In genomic region chr14:50768220-50768619, GRCh38 we compare ENCODE assay signal across 27 cellular contexts.
DNase-seq lines count a peak whose midpoint lies in the region; ATAC-seq, FAIRE-seq and TF ChIP-seq lines count a peak whose summit lies in the region.
"Had no signal": no experiment of that assay in that cellular context is flagged by ENCODE, and none has a peak within 500 bp of the region (broad histone marks: within the 10 kb centered on the region; RNA-seq: fewer than 3 reads in every experiment).

No MANE protein-coding gene starts in this region.

- H3K27me3 Mint-ChIP-seq in activated naive CD4-positive, alpha-beta T cell treated with anti-CD3 and anti-CD28 coated beads, Interleukin-2, amount 10 ng/mL, durations not matched to agents 7 days and 5 days = no peaks in the 10 kb centered on the region
- H3K27me3 Mint-ChIP-seq: stimulated activated naive CD8-positive, alpha-beta T cell treated with anti-CD3 and anti-CD28 coated beads, Interleukin-15, amount 100 ng/mL, for 72 hours had no signal

- TF ChIP-seq POLR2A in K562 (conservative IDR thresholded peaks at IDR 0.05) = no peak

- no peaks in the 10 kb centered on the region for H3K79me2 ChIP-seq in K562 (ENCODE audit: control insufficient read depth, insufficient read depth, low read length)
- H3K79me2 ChIP-seq: hepatocyte, parathyroid adenoma had no signal

- in situ Hi-C loops in K562 (cut with MboI) = no loop called here

- no peak overlapping the region for H3K4me2 ChIP-seq in K562 (ENCODE audit: insufficient read depth, low read length)
- no peak overlapping the region for H3K4me2 ChIP-seq in mesenchymal stem cell (ENCODE audit: low read length, poor library complexity, severe bottlenecking)
- H3K4me2 ChIP-seq: hepatocyte had no signal

- FAIRE-seq in K562 (lab: Jason Lieb, UNC) (no peak), urothelium cell line (lab: Jason Lieb, UNC) (peak; percentile 5)
- FAIRE-seq: colon, GM12878 had no signal

- CTCF ChIA-PET in activated naive CD4-positive, alpha-beta T cell treated with anti-CD3 and anti-CD28 coated beads, Interleukin-2, amount 10 ng/mL, durations not matched to agents 7 days and 5 days (lab: Charles Lee) = interaction anchor here (0.8 kb wide), 1 partner anchor 11 kb away, joined by 3 read pairs; no protein-coding TSS in a partner anchor
- CTCF ChIA-PET in K562 (lab: Yijun Ruan, JAX; ENCODE audit: low intra/inter-chr PET ratio) = no interaction called here

- H3K9ac ChIP-seq in K562 (ENCODE audit: insufficient read depth in 1 of 2, low read depth in 2 of 2, low read length in 2 of 2) (no peak overlapping the region), mesenchymal stem cell (ENCODE audit: low read length) (no peak overlapping the region)
- H3K9ac ChIP-seq: parathyroid adenoma had no signal

- no peaks in the 10 kb centered on the region for H4K20me1 ChIP-seq in K562 (replicated peaks; ENCODE audit: control insufficient read depth, insufficient read depth, low read length)

- no peak overlapping the region for H2BK15ac ChIP-seq in mesenchymal stem cell (ENCODE audit: low read depth, poor library complexity, severe bottlenecking)

- no peak overlapping the region for H2BK120ac ChIP-seq in mesenchymal stem cell (ENCODE audit: low read depth, low read length)

- no peak overlapping the region for H3K23ac ChIP-seq in mesenchymal stem cell (ENCODE audit: low read length in 2 of 2)

- no peak overlapping the region for H2AK5ac ChIP-seq in mesenchymal stem cell (ENCODE audit: low read length, severe bottlenecking)

- TF ChIP-seq CTCF in K562 (IDR thresholded peaks at IDR 0.05 in 2 of 3, conservative IDR thresholded peaks at IDR 0.05 in 1 of 3; ENCODE audit: insufficient read depth in 2 of 3, low read depth in 1 of 3, low read length in 3 of 3) = no peak

- POLR2A ChIA-PET in K562 (lab: Yijun Ruan, JAX) = no interaction called here

- H2BK5ac ChIP-seq in mesenchymal stem cell (ENCODE audit: low read depth, low read length, poor library complexity, severe bottlenecking) = no peak overlapping the region

- ATAC-seq in K562 (no peak), HG03460 (IDR thresholded peaks at IDR 0.05; ENCODE audit: unreplicated experiment) (no peak), HG02610 (IDR thresholded peaks at IDR 0.05; ENCODE audit: unreplicated experiment) (no peak)
- ATAC-seq: GM12878; lower lobe of right lung; stimulated activated naive CD8-positive, alpha-beta T cell treated with anti-CD3 and anti-CD28 coated beads, Interleukin-15, amount 100 ng/mL, for 72 hours; upper lobe of right lung had no signal

- no peak overlapping the region for H3K4ac ChIP-seq in mesenchymal stem cell (ENCODE audit: low read depth in 1 of 2, low read length in 2 of 2)

- no peaks in the 10 kb centered on the region for H3K9me3 Mint-ChIP-seq in activated naive CD4-positive, alpha-beta T cell treated with anti-CD3 and anti-CD28 coated beads, Interleukin-2, amount 10 ng/mL, durations not matched to agents 7 days and 5 days
- H3K9me3 Mint-ChIP-seq: stimulated activated naive CD8-positive, alpha-beta T cell treated with anti-CD3 and anti-CD28 coated beads, Interleukin-15, amount 100 ng/mL, for 72 hours; T-helper 1 cell treated with Interleukin-12 subunit alpha and Interleukin-12 subunit beta and Interleukin-4 antibody, amounts not matched to agents 30 μg/mL and 1 μg/mL, for 36 hours had no signal

- no peak overlapping the region for H3K14ac ChIP-seq in mesenchymal stem cell (ENCODE audit: low read length in 2 of 2)

- TF ChIP-seq EP300 in K562 (IDR thresholded peaks at IDR 0.05; ENCODE audit: low read length) = no peak

- H3K27me3 ChIP-seq in K562 (ENCODE audit: control insufficient read depth in 2 of 2, insufficient read depth in 2 of 2, low read length in 2 of 2) (no peaks in the 10 kb centered on the region), mesenchymal stem cell (ENCODE audit: control insufficient read depth in 1 of 2, insufficient read depth in 1 of 2, low read length in 2 of 2) (no peaks in the 10 kb centered on the region)
- H3K27me3 ChIP-seq: hepatocyte, sigmoid colon, upper lobe of right lung had no signal

- H4K8ac ChIP-seq in mesenchymal stem cell (ENCODE audit: low read length) = no peak overlapping the region

- no peak for TF ChIP-seq RAD21 in K562 (CRISPR knock-in tag; conservative IDR thresholded peaks at IDR 0.05 in 1 of 2, IDR thresholded peaks at IDR 0.05 in 1 of 2)

- H3K27ac ChIP-seq in K562 (ENCODE audit: extremely low read depth, low read depth, low read length) (no peak overlapping the region), mesenchymal stem cell (ENCODE audit: low read length, poor library complexity, severe bottlenecking) (peak overlapping the region; percentile 1)
- H3K27ac ChIP-seq: hepatocyte, lower lobe of right lung, parathyroid adenoma, sigmoid colon, upper lobe of right lung, WERI-Rb-1 had no signal

- H3K9me1 ChIP-seq in K562 (ENCODE audit: control insufficient read depth, insufficient read depth, low read length) = no peaks in the 10 kb centered on the region

- H2BK12ac ChIP-seq in mesenchymal stem cell (ENCODE audit: low read length in 2 of 2) = no peak overlapping the region

- H3K9me3 ChIP-seq in K562 (replicated peaks; ENCODE audit: control insufficient read depth, insufficient read depth, low read depth, low read length) = no peaks in the 10 kb centered on the region
- H3K9me3 ChIP-seq in mesenchymal stem cell (ENCODE audit: control insufficient read depth, low read length) = no peaks in the 10 kb centered on the region
- H3K9me3 ChIP-seq: lower lobe of right lung, sigmoid colon, upper lobe of right lung had no signal

- H2AFZ ChIP-seq in K562 (ENCODE audit: low read depth, low read length) (no peak overlapping the region), mesenchymal stem cell (ENCODE audit: low read depth, low read length) (no peak overlapping the region)
- H2AFZ ChIP-seq: hepatocyte, parathyroid adenoma had no signal

- WGBS in K562 (ENCODE audit: insufficient coverage, low coverage, missing lambda C conversion rate) = 50% methylated on average over 1 of the region's 1 CpG
- WGBS in mesenchymal stem cell = 94% methylated on average over 1 of the region's 1 CpG

- H3K4me3 ChIP-seq in K562 = no peak overlapping the region
- H3K4me3 ChIP-seq in mesenchymal stem cell (ENCODE audit: insufficient read depth in 1 of 2, low read depth in 1 of 2, low read length in 2 of 2) = no peak overlapping the region
- H3K4me3 ChIP-seq: GM12878, hepatocyte, lower lobe of right lung, sigmoid colon, upper lobe of right lung had no signal

- H3K4me1 Mint-ChIP-seq in activated naive CD4-positive, alpha-beta T cell treated with anti-CD3 and anti-CD28 coated beads, Interleukin-2, amount 10 ng/mL, durations not matched to agents 7 days and 5 days = no peaks in the 10 kb centered on the region

- no peak for DNase-seq in activated naive CD4-positive, alpha-beta T cell treated with anti-CD3 and anti-CD28 coated beads, Interleukin-2, amount 10 ng/mL, durations not matched to agents 7 days and 5 days
- no peak for DNase-seq in activated naive CD4-positive, alpha-beta T cell treated with Interleukin-2 at 50 U/mL for 16 hours
- DNase-seq in K562 (ENCODE audit: extremely low read depth in 1 of 4, low spot score in 3 of 4) (no peak), mesenchymal stem cell (no peak), urothelium cell line (ENCODE audit: low spot score) (no peak), NCI-H345 (lab: John Stamatoyannopoulos, UW) (no peak)
- DNase-seq: activated CD4-positive, alpha-beta T cell treated with anti-CD3 and anti-CD28 coated beads, Interleukin-2, amount 50 U/mL, for 48 hours; activated T-cell treated with anti-CD3 and anti-CD28 coated beads, Interleukin-2, amount 50 U/mL, for 48 hours; C1 segment of cervical spinal cord; GOT3; islet precursor cell; lower lobe of right lung; NCI-H1092 treated with DMSO at 0.1 percent for 48 hours; NCI-H69; OCI-M1; Right ventricle myocardium superior; sigmoid colon; stimulated activated naive CD8-positive, alpha-beta T cell treated with anti-CD3 and anti-CD28 coated beads, Interleukin-15, amount 100 ng/mL, for 72 hours; upper lobe of right lung; WERI-Rb-1 had no signal

- H3K36me3 ChIP-seq in K562 (ENCODE audit: control insufficient read depth, insufficient read depth, low read length) (peaks cover 6% of the 10 kb centered on the region; the same call in 1 of the 3 replicates), mesenchymal stem cell (ENCODE audit: control insufficient read depth in 1 of 2, insufficient read depth in 2 of 2, low read depth in 1 of 2, low read length in 2 of 2) (peaks cover 23 to 55% of the 10 kb centered on the region in 2 experiments)

- H3K27ac Mint-ChIP-seq in activated naive CD4-positive, alpha-beta T cell treated with anti-CD3 and anti-CD28 coated beads, Interleukin-2, amount 10 ng/mL, durations not matched to agents 7 days and 5 days = peak overlapping the region; percentile 29
- H3K27ac Mint-ChIP-seq: stimulated activated naive CD8-positive, alpha-beta T cell treated with anti-CD3 and anti-CD28 coated beads, Interleukin-15, amount 100 ng/mL, for 72 hours; T-helper 1 cell treated with Interleukin-12 subunit alpha and Interleukin-12 subunit beta and Interleukin-4 antibody, amounts not matched to agents 30 μg/mL and 1 μg/mL, for 36 hours had no signal

- peaks cover 66% of the 10 kb centered on the region for H3K36me3 Mint-ChIP-seq in activated naive CD4-positive, alpha-beta T cell treated with anti-CD3 and anti-CD28 coated beads, Interleukin-2, amount 10 ng/mL, durations not matched to agents 7 days and 5 days

- intact Hi-C loops in K562 (cut with micrococcal nuclease) = no loop called here

- H3K4me3 Mint-ChIP-seq in activated naive CD4-positive, alpha-beta T cell treated with anti-CD3 and anti-CD28 coated beads, Interleukin-2, amount 10 ng/mL, durations not matched to agents 7 days and 5 days = no peak overlapping the region
- H3K4me3 Mint-ChIP-seq: stimulated activated naive CD8-positive, alpha-beta T cell treated with anti-CD3 and anti-CD28 coated beads, Interleukin-15, amount 100 ng/mL, for 72 hours; T-helper 1 cell treated with Interleukin-12 subunit alpha and Interleukin-12 subunit beta and Interleukin-4 antibody, amounts not matched to agents 30 μg/mL and 1 μg/mL, for 36 hours had no signal

- H4K91ac ChIP-seq in mesenchymal stem cell (ENCODE audit: low read length) = no peak overlapping the region

- no peaks in the 10 kb centered on the region; a peak in 1 of 5 replicates for H3K4me1 ChIP-seq in K562 (replicated peaks in 1 of 2; ENCODE audit: control insufficient read depth in 2 of 2, insufficient read depth in 2 of 2, low read length in 2 of 2)
- H3K4me1 ChIP-seq in mesenchymal stem cell (ENCODE audit: control insufficient read depth, insufficient read depth, low read depth, low read length) = peaks cover 6% of the 10 kb centered on the region
- H3K4me1 ChIP-seq: lower lobe of right lung, sigmoid colon, upper lobe of right lung had no signal

- no peak overlapping the region for H3K18ac ChIP-seq in mesenchymal stem cell (ENCODE audit: low read depth in 1 of 2, low read length in 2 of 2)

- H3K79me1 ChIP-seq in mesenchymal stem cell (replicated peaks; ENCODE audit: low read length, poor library complexity, severe bottlenecking) = peaks cover 2% of the 10 kb centered on the region

- no TSS peak for BruUV-seq in K562 (replicated peaks; lab: Mats Ljungman, UMichigan)
